11 cellular contexts compared by ENCODE assay signal in genomic region chr20:35286077-35286898, GRCh38. TPM values are rescaled to one million over a fixed set of nuclear protein-coding genes. Genes with fewer than 3 reads are reported as not detected.
DNase-seq lines count a peak whose midpoint lies in the region; ATAC-seq and TF ChIP-seq lines count a peak whose summit lies in the region.
"Had no signal": no experiment of that assay in that cellular context is flagged by ENCODE, and none has a peak within 500 bp of the region (broad histone marks: within the 10 kb centered on the region; RNA-seq: fewer than 3 reads in every experiment).

No MANE protein-coding gene starts in this region.

- peak overlapping the region; percentile 97 for H3K4me3 Mint-ChIP-seq in endothelial cell (ENCODE audit: unreplicated experiment)
- H3K4me3 Mint-ChIP-seq in neural progenitor cell = peak overlapping the region; percentile 89

- no peak overlapping the region for H3K4me2 ChIP-seq in neural progenitor cell

- H3K4me1 Mint-ChIP-seq in endothelial cell (ENCODE audit: unreplicated experiment) (peaks cover 15% of the 10 kb centered on the region), neural progenitor cell (peaks cover 24% of the 10 kb centered on the region)

- peaks cover 12% of the 10 kb centered on the region for H4K20me1 ChIP-seq in neural progenitor cell (ENCODE audit: low read depth)

- no peak overlapping the region for H3K4me3 ChIP-seq in Panc1 (ENCODE audit: low read depth in 2 of 2, low read length in 2 of 2)
- H3K4me3 ChIP-seq in neural progenitor cell = no peak overlapping the region

- peaks cover 31% of the 10 kb centered on the region for H3K79me2 ChIP-seq in neural progenitor cell (ENCODE audit: low read depth)

- no peak overlapping the region for H3K9ac ChIP-seq in neural progenitor cell
- H3K9ac ChIP-seq: parathyroid adenoma had no signal

- peak overlapping the region; percentile 98; the same call in 1 of the 2 replicates for H3K27ac ChIP-seq in Panc1 (ENCODE audit: low read length)
- no peak overlapping the region for H3K27ac ChIP-seq in neural progenitor cell
- H3K27ac ChIP-seq: parathyroid adenoma had no signal

- no peak for TF ChIP-seq CTCF in Panc1 (IDR thresholded peaks at IDR 0.05)
- TF ChIP-seq CTCF in endothelial cell (IDR thresholded peaks at IDR 0.05; ENCODE audit: unreplicated experiment) = no peak
- no peak for TF ChIP-seq CTCF in neural progenitor cell (IDR thresholded peaks at IDR 0.05)
- no peak for TF ChIP-seq CTCF in GM13977 (IDR thresholded peaks at IDR 0.05; ENCODE audit: extremely low read depth, insufficient read depth, missing control alignments)

- no TSS peak for BruUV-seq in Panc1 (replicated peaks; lab: Mats Ljungman, UMichigan)

- H3K27ac Mint-ChIP-seq in endothelial cell (ENCODE audit: unreplicated experiment) = no peak overlapping the region
- H3K27ac Mint-ChIP-seq in neural progenitor cell = no peak overlapping the region

- intact Hi-C loops in Panc1 (cut with micrococcal nuclease; ENCODE audit: unreplicated experiment) = no loop called here

- no peaks in the 10 kb centered on the region for H3K27me3 ChIP-seq in Panc1 (ENCODE audit: control insufficient read depth, insufficient read depth, low read length)
- H3K27me3 ChIP-seq in neural progenitor cell = no peaks in the 10 kb centered on the region

- H2AFZ ChIP-seq in neural progenitor cell (replicated peaks) = no peak overlapping the region

- H3K36me3 Mint-ChIP-seq in endothelial cell (ENCODE audit: low read depth, unreplicated experiment) (peaks cover 9% of the 10 kb centered on the region), neural progenitor cell (peaks cover 6% of the 10 kb centered on the region)

- no peaks in the 10 kb centered on the region for H3F3A ChIP-seq in neural progenitor cell (ENCODE audit: low read depth)

- CTCF ChIA-PET in Panc1 (lab: Charles Lee) = no interaction called here

- peaks cover 25% of the 10 kb centered on the region for H3K27me3 Mint-ChIP-seq in endothelial cell (ENCODE audit: unreplicated experiment)
- H3K27me3 Mint-ChIP-seq in neural progenitor cell (ENCODE audit: insufficient read depth, low read depth) = peaks cover 9% of the 10 kb centered on the region

- no peaks in the 10 kb centered on the region for H3K9me3 ChIP-seq in Panc1 (ENCODE audit: control insufficient read depth, insufficient read depth, low read depth, low read length)
- H3K9me3 ChIP-seq in neural progenitor cell (ENCODE audit: low read depth) = no peaks in the 10 kb centered on the region

- no peaks in the 10 kb centered on the region for H3K9me3 Mint-ChIP-seq in endothelial cell (ENCODE audit: unreplicated experiment)
- no peaks in the 10 kb centered on the region for H3K9me3 Mint-ChIP-seq in neural progenitor cell

- POLR2A ChIA-PET in Panc1 (lab: Charles Lee) = no interaction called here

- DNase-seq in DMS53 treated with DMSO at 0.1 percent for 48 hours (lab: John Stamatoyannopoulos, UW; ENCODE audit: unreplicated experiment) = peak; percentile 37
- DNase-seq in Panc1 (ENCODE audit: low read depth, low spot score) = no peak
- DNase-seq in endothelial cell (ENCODE audit: low spot score) = no peak
- no peak for DNase-seq in neural progenitor cell (ENCODE audit: low spot score)
- DNase-seq in NCI-H748 treated with DMSO at 0.1 percent for 48 hours (lab: John Stamatoyannopoulos, UW) = no peak
- no peak for DNase-seq in HCEC 1CT
- no peak for DNase-seq in GM13977 (ENCODE audit: low spot score)
- DNase-seq: NCI-H1694; SIG-M5; stimulated activated CD4-positive, alpha-beta T cell treated with anti-CD3 and anti-CD28 coated beads, Interleukin-4, amount 100 ng/mL, for 1 hour had no signal

- peaks cover 10% of the 10 kb centered on the region for H3K4me1 ChIP-seq in Panc1 (ENCODE audit: control insufficient read depth, insufficient read depth, low read length)
- H3K4me1 ChIP-seq in neural progenitor cell = peaks cover 6% of the 10 kb centered on the region

- no peaks in the 10 kb centered on the region; the same call in 1 of the 2 replicates for H3K36me3 ChIP-seq in Panc1 (ENCODE audit: control insufficient read depth, insufficient read depth, low read length)
- H3K36me3 ChIP-seq in neural progenitor cell = no peaks in the 10 kb centered on the region

- no peak for ATAC-seq in Panc1

- in situ Hi-C loops in Panc1 (cut with HindIII; ENCODE audit: low pct_unique_long_range_greater_than_20kb, low sequenced_read_pairs) = no loop called here
- in situ Hi-C loops in GM13977 (cut with MboI; ENCODE audit: low pct_unique_long_range_greater_than_20kb, low sequenced_read_pairs, unreplicated experiment) = no loop called here

RNA-seq across cellular contexts. Expression of gene EIF6, which starts 1.7 kb away (rescaled TPM):
- total RNA-seq in Panc1 (2021; ENCODE audit: unreplicated experiment) (258 TPM), endothelial cell (ENCODE audit: unreplicated experiment) (120 TPM), neural progenitor cell (ENCODE audit: low replicate concordance) (47.5 and 71.4 TPM in 2 replicates)
- 285 TPM for polyA plus RNA-seq in Panc1 (2012; ENCODE audit: insufficient read length)

RNA-seq across cellular contexts. Expression of gene FAM83C, which starts 5.9 kb away (rescaled TPM):
- not detected for total RNA-seq in Panc1 (2021; ENCODE audit: unreplicated experiment)
- polyA plus RNA-seq in Panc1 (2012; ENCODE audit: insufficient read length) = not detected
- total RNA-seq in endothelial cell (ENCODE audit: unreplicated experiment) = not detected
- not detected in 2 replicates for total RNA-seq in neural progenitor cell (ENCODE audit: low replicate concordance)

RNA-seq across cellular contexts. Expression of gene MMP24OS, which starts 8.4 kb away (rescaled TPM):
- total RNA-seq in Panc1 (2021; ENCODE audit: unreplicated experiment) (83.8 TPM), endothelial cell (ENCODE audit: unreplicated experiment) (80.7 TPM), neural progenitor cell (ENCODE audit: low replicate concordance) (2.9 and 12.0 TPM in 2 replicates)
- polyA plus RNA-seq in Panc1 (2012; ENCODE audit: insufficient read length) = 178 TPM

RNA-seq across cellular contexts. Expression of gene MMP24, which starts 59.8 kb away (rescaled TPM):
- total RNA-seq in Panc1 (2021; ENCODE audit: unreplicated experiment) = 7.1 TPM
- polyA plus RNA-seq in Panc1 (2012; ENCODE audit: insufficient read length) = 5.6 TPM
- 9.1 TPM for total RNA-seq in endothelial cell (ENCODE audit: unreplicated experiment)
- 1.4 and 1.9 TPM in 2 replicates for total RNA-seq in neural progenitor cell (ENCODE audit: low replicate concordance)
